9 cellular contexts compared by ENCODE assay signal in genomic region chr6:6591778-6592388, GRCh38. TPM values are rescaled to one million over a fixed set of nuclear protein-coding genes. Genes with fewer than 3 reads are reported as not detected.
A peak's percentile ranks its signal among the peaks of the same experiment; 100 is the strongest.
DNase-seq lines count a peak whose midpoint lies in the region; ATAC-seq and TF ChIP-seq lines count a peak whose summit lies in the region.
"Had no signal": no experiment of that assay in that cellular context is flagged by ENCODE, and none has a peak within 500 bp of the region (broad histone marks: within the 10 kb centered on the region; RNA-seq: fewer than 3 reads in every experiment).

No MANE protein-coding gene starts in this region.

- H3K27ac ChIP-seq in osteoblast (ENCODE audit: low read depth, low read length): no peak overlapping the region
- H3K27ac ChIP-seq: cardiac muscle cell had no signal

- no peaks in the 10 kb centered on the region for H3K27me3 ChIP-seq in osteoblast (ENCODE audit: insufficient read depth, low read length)
- H3K27me3 ChIP-seq: cardiac muscle cell had no signal

- H4K20me1 ChIP-seq in osteoblast (ENCODE audit: insufficient read depth, low read length): no peaks in the 10 kb centered on the region

- no peak overlapping the region for H2AFZ ChIP-seq in osteoblast (ENCODE audit: low read length)

- peak; percentile 20 for ATAC-seq in HG02759 (IDR thresholded peaks at IDR 0.05; ENCODE audit: unreplicated experiment)

- H3K4me3 ChIP-seq in GM12875 (ENCODE audit: low read depth, low read length) (peak overlapping the region; percentile 7), osteoblast (ENCODE audit: insufficient read depth, low read length) (no peak overlapping the region)
- H3K4me3 ChIP-seq: cardiac muscle cell had no signal

- DNase-seq in UCSD-AML1 (lab: John Stamatoyannopoulos, UW; ENCODE audit: unreplicated experiment): peak; percentile 60
- peak; percentile 46 for DNase-seq in mucosa of gallbladder (ENCODE audit: low spot score)
- DNase-seq in NCI-H226: no peak
- no peak for DNase-seq in osteoblast (ENCODE audit: insufficient read length, low spot score, missing footprints)
- DNase-seq in HuH-7.5 (ENCODE audit: low spot score): no peak
- no peak for DNase-seq in hepatic stellate cell (ENCODE audit: low spot score)

- no peaks in the 10 kb centered on the region for H3K4me1 ChIP-seq in osteoblast (ENCODE audit: insufficient read depth, low read length)

- TF ChIP-seq CTCF in GM12875 (IDR thresholded peaks at IDR 0.05; ENCODE audit: borderline replicate concordance, insufficient read depth, low read depth, low read length) (no peak), osteoblast (IDR thresholded peaks at IDR 0.05; ENCODE audit: extremely low read depth, low read depth, low read length) (no peak)

- no peaks in the 10 kb centered on the region for H3K36me3 ChIP-seq in osteoblast (ENCODE audit: insufficient read depth, low read length)
- H3K36me3 ChIP-seq: cardiac muscle cell had no signal

- no peak overlapping the region for H3K4me2 ChIP-seq in osteoblast (ENCODE audit: insufficient read depth, low read length)

- no peaks in the 10 kb centered on the region for H3K9me3 ChIP-seq in osteoblast (ENCODE audit: low read depth, low read length)

- H3K79me2 ChIP-seq in osteoblast (ENCODE audit: insufficient read depth, low read length): no peaks in the 10 kb centered on the region

RNA-seq across cellular contexts. Expression of gene LY86, which starts 3.4 kb away (rescaled TPM):
- 7.0 TPM for total RNA-seq in mucosa of gallbladder
- total RNA-seq in osteoblast: not detected in 2 replicates
- total RNA-seq: cardiac muscle cell had no signal

Comparison
In these comparisons a context has a peak if more than half of its experiments do, and no peak if none do; other contexts are left out.
1. DNase-seq: peak in UCSD-AML1 (single experiment) and mucosa of gallbladder (single experiment); none in NCI-H226 (single experiment), osteoblast (single experiment), HuH-7.5 (single experiment) and hepatic stellate cell (single experiment).